8 cellular contexts compared by ENCODE assay signal in the genomic region with DNA sequence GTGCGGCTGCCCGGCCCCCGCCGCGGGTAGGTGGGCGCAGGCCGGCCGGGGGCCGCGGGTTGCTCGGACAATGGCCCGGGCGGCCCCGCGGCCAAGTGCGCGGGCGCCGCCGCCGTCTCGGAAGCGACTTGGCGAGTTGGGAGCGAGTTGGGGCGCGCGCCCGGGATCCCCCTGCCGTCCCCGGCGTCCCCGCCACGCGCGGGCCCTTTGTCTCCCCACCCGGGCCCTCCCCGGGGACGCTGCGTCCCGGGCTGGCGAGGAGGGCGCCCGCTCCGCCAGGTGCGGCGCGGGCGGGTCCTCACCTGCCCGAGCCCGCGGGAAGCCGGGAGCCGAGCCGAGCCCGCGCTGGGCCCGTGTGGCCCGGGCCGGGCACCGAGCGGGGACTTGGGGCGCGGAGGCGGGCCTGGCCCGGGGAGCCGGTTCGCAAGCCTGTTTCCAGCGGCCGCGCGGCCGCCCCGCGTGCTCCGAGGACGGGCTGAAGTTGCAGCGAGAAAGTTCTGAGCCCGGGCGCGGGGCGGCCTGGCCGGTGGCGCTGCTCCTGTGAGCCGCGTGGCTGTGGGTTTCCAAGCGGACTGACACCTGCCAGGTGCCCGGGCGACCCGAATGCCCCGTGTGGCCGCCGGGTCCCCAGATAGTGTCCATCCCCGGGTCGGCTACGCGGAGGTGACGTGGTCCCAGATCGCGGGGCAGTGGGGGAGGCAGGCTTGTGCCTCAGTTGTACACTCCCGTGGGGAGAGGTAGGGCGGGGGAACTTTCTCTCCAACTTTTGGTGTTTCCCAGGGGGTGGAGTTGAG. TPM values are rescaled to one million over a fixed set of nuclear protein-coding genes. Genes with fewer than 3 reads are reported as not detected.
DNase-seq lines count a peak whose midpoint lies in the region; ATAC-seq and TF ChIP-seq lines count a peak whose summit lies in the region.

No MANE protein-coding gene starts in this region.

- H3K27me3 ChIP-seq in brain microvascular endothelial cell (replicated peaks) (no peaks in the 10 kb centered on the region), suprapubic skin (no peaks in the 10 kb centered on the region)

- TF ChIP-seq POLR2A in suprapubic skin (IDR thresholded peaks at IDR 0.05) = no peak

- TF ChIP-seq CTCF in LNCaP clone FGC (IDR thresholded peaks at IDR 0.05; ENCODE audit: control insufficient read depth, extremely low read depth, insufficient read depth) = no peak
- no peak for TF ChIP-seq CTCF in brain microvascular endothelial cell (IDR thresholded peaks at IDR 0.05; ENCODE audit: low read depth, low read length, missing control alignments)
- TF ChIP-seq CTCF in suprapubic skin (IDR thresholded peaks at IDR 0.05) = no peak

- H3K4me1 ChIP-seq in suprapubic skin = peaks cover 40% of the 10 kb centered on the region

- in situ Hi-C loops in brain microvascular endothelial cell (cut with HindIII; ENCODE audit: low pct_ligation_motif_present, low sequenced_read_pairs) = no loop called here

- peak; percentile 64 for DNase-seq in GM03348 (ENCODE audit: low spot score)
- no peak for DNase-seq in LNCaP clone FGC (ENCODE audit: low read depth)
- DNase-seq in brain microvascular endothelial cell = no peak
- DNase-seq in left lobe of liver (ENCODE audit: low spot score) = peak; percentile 60
- DNase-seq in suprapubic skin (ENCODE audit: low spot score in 2 of 2) = no peak
- no peak for DNase-seq in activated effector memory CD4-positive, alpha-beta T cell treated with anti-CD3 and anti-CD28 coated beads, Interleukin-2, amount 50 U/mL, for 16 hours
- DNase-seq in cerebellum (ENCODE audit: low spot score) = no peak

- peak; percentile 14 for ATAC-seq in left lobe of liver
- ATAC-seq in HG02610 (IDR thresholded peaks at IDR 0.05; ENCODE audit: unreplicated experiment) = no peak

- no peaks in the 10 kb centered on the region for H3K9me3 ChIP-seq in suprapubic skin

- H3K4me3 ChIP-seq in LNCaP clone FGC (ENCODE audit: low read depth, low read length) (peak overlapping the region; percentile 74), brain microvascular endothelial cell (ENCODE audit: low read depth, low read length) (peak overlapping the region; percentile 61), suprapubic skin (peak overlapping the region; percentile 74)

- no peak for TF ChIP-seq EP300 in suprapubic skin (IDR thresholded peaks at IDR 0.05)

- H3K27ac ChIP-seq in brain microvascular endothelial cell (peak overlapping the region; percentile 64), suprapubic skin (peak overlapping the region; percentile 83)

- no peaks in the 10 kb centered on the region for H3K36me3 ChIP-seq in brain microvascular endothelial cell (replicated peaks)
- H3K36me3 ChIP-seq in suprapubic skin = no peaks in the 10 kb centered on the region

- 0% methylated on average over 7 of the region's 102 CpGs for WGBS in suprapubic skin

RNA-seq across cellular contexts. Expression of gene LRP5, which starts 0.6 kb away (rescaled TPM):
- total RNA-seq in left lobe of liver (114 TPM), suprapubic skin (10 to 100 TPM; 27.3 to 60.1 (median 35.0) TPM), cerebellum (15.7 TPM)

RNA-seq across cellular contexts. Expression of gene C11orf24, which starts 41.2 kb away (rescaled TPM):
- total RNA-seq in left lobe of liver (50.1 TPM), suprapubic skin (10 to 100 TPM in 3 of 4 donors, 1 to 10 TPM in 1; 7.2 to 24.8 (median 16.7) TPM), cerebellum (10.6 TPM)

Comparison
In these comparisons a context has a peak if more than half of its experiments do, and no peak if none do; other contexts are left out.
1. DNase-seq: peak in GM03348 (single experiment) and left lobe of liver (single experiment); none in LNCaP clone FGC (single experiment), brain microvascular endothelial cell (single experiment), suprapubic skin (0 of 2), activated effector memory CD4-positive, alpha-beta T cell treated with anti-CD3 and anti-CD28 coated beads, Interleukin-2, amount 50 U/mL, for 16 hours (single experiment) and cerebellum (single experiment).
2. Peak in every context shown above with its lines, with median percentiles within 50 percentile points of each other: H3K4me3 ChIP-seq.